8 cellular contexts compared by ENCODE assay signal in genomic region chr19:38417544-38418506, GRCh38. TPM values are rescaled to one million over a fixed set of nuclear protein-coding genes. Genes with fewer than 3 reads are reported as not detected.
DNase-seq lines count a peak whose midpoint lies in the region; ATAC-seq and TF ChIP-seq lines count a peak whose summit lies in the region.

No MANE protein-coding gene starts in this region.

- no peaks in the 10 kb centered on the region for H3K36me3 ChIP-seq in trophoblast cell (ENCODE audit: control insufficient read depth in 1 of 2, insufficient read depth in 2 of 2, low read length in 2 of 2)

- no peak overlapping the region for H3K18ac ChIP-seq in trophoblast cell (ENCODE audit: low read length)

- H4K91ac ChIP-seq in trophoblast cell (ENCODE audit: low read depth, low read length), result no peak overlapping the region

- H3K27me3 Mint-ChIP-seq in glutamatergic neuron (ENCODE audit: unreplicated experiment), result peaks cover 1% of the 10 kb centered on the region

- peaks cover 0 to 11% of the 10 kb centered on the region in 2 experiments for H3K4me1 ChIP-seq in trophoblast cell (ENCODE audit: control insufficient read depth in 1 of 2, insufficient read depth in 2 of 2, low read length in 2 of 2)

- no peaks in the 10 kb centered on the region for H3K27me3 ChIP-seq in trophoblast cell (ENCODE audit: insufficient read depth, low read length)

- peak overlapping the region; percentile 24 for H2AFZ ChIP-seq in trophoblast cell (ENCODE audit: insufficient read depth, low read length, poor library complexity)

- TF ChIP-seq CTCF in GM10266 (IDR thresholded peaks at IDR 0.05; ENCODE audit: control insufficient read depth, insufficient read depth, low read depth, missing control alignments) (no peak), glutamatergic neuron (IDR thresholded peaks at IDR 0.05; ENCODE audit: partially characterized antibody, unreplicated experiment) (no peak)

- H3K4ac ChIP-seq in trophoblast cell (ENCODE audit: low read depth, low read length), result no peak overlapping the region

- no peak overlapping the region for H2BK12ac ChIP-seq in trophoblast cell (ENCODE audit: low read length)

- H4K12ac ChIP-seq in trophoblast cell (ENCODE audit: low read depth, low read length), result no peak overlapping the region

- H3K36me3 Mint-ChIP-seq in glutamatergic neuron (ENCODE audit: unreplicated experiment), result no peaks in the 10 kb centered on the region

- H3K79me2 ChIP-seq in trophoblast cell (ENCODE audit: control insufficient read depth, insufficient read depth, low read length, poor library complexity), result no peaks in the 10 kb centered on the region

- H2BK120ac ChIP-seq in trophoblast cell (ENCODE audit: insufficient read depth, low read length, poor library complexity), result no peak overlapping the region

- H3K23ac ChIP-seq in trophoblast cell (ENCODE audit: low read length), result no peak overlapping the region

- H3K4me2 ChIP-seq in trophoblast cell (ENCODE audit: low read length), result peak overlapping the region; percentile 48

- H3K9ac ChIP-seq in trophoblast cell (ENCODE audit: low read length), result no peak overlapping the region

- H3K4me1 Mint-ChIP-seq in glutamatergic neuron (ENCODE audit: low read depth, unreplicated experiment), result peaks cover 13% of the 10 kb centered on the region

- peak overlapping the region; percentile 11 for H3K27ac Mint-ChIP-seq in glutamatergic neuron (ENCODE audit: unreplicated experiment)

- ATAC-seq in GM18505 (IDR thresholded peaks at IDR 0.05; ENCODE audit: unreplicated experiment), result no peak
- ATAC-seq in HG03571 (IDR thresholded peaks at IDR 0.05; ENCODE audit: unreplicated experiment), result no peak

- peak overlapping the region; percentile 21 for H3K4me3 ChIP-seq in trophoblast cell (ENCODE audit: low read depth, low read length)

- peak; percentile 49 for DNase-seq in GM10266 (ENCODE audit: extremely low spot score)
- DNase-seq in NCI-H345 treated with DMSO at 0.1 percent for 48 hours (lab: John Stamatoyannopoulos, UW; ENCODE audit: unreplicated experiment), result peak; percentile 54
- DNase-seq in activated CD8-positive, alpha-beta memory T cell treated with anti-CD3 and anti-CD28 coated beads, Interleukin-2, amount 50 U/mL, for 4 hours, result peak; percentile 50
- peak; percentile 74 for DNase-seq in glutamatergic neuron
- DNase-seq in trophoblast cell, result peak in 1 of 2 donors; percentile 53
- DNase-seq in SHP77 (lab: John Stamatoyannopoulos, UW), result no peak

- no peak overlapping the region for H2BK5ac ChIP-seq in trophoblast cell (ENCODE audit: low read depth, low read length, poor library complexity)

- no peak for TF ChIP-seq POLR2A in GM18505 (IDR thresholded peaks at IDR 0.05; ENCODE audit: borderline replicate concordance, extremely low read depth, insufficient read depth, insufficient read length)

- no peak overlapping the region for H3K27ac ChIP-seq in trophoblast cell (ENCODE audit: low read depth, low read length)

- peak overlapping the region; percentile 83 for H3K4me3 Mint-ChIP-seq in glutamatergic neuron (ENCODE audit: unreplicated experiment)

- H4K8ac ChIP-seq in trophoblast cell (ENCODE audit: low read depth, low read length), result no peak overlapping the region

- H3K9me3 ChIP-seq in trophoblast cell (ENCODE audit: insufficient read depth, low read depth, low read length), result peaks cover 8% of the 10 kb centered on the region

- H3K9me3 Mint-ChIP-seq in glutamatergic neuron (ENCODE audit: unreplicated experiment), result no peaks in the 10 kb centered on the region

- no peaks in the 10 kb centered on the region for H3K79me1 ChIP-seq in trophoblast cell (ENCODE audit: low read length)

- H3K14ac ChIP-seq in trophoblast cell (ENCODE audit: low read length), result no peak overlapping the region

- no peak overlapping the region for H2AK5ac ChIP-seq in trophoblast cell (ENCODE audit: low read length)

- WGBS in trophoblast cell (ENCODE audit: extremely low coverage, insufficient coverage, insufficient read length), result no CpG with 5 or more reads among the region's 49 CpGs

RNA-seq across cellular contexts. Expression of gene RASGRP4, which starts 8.2 kb away (rescaled TPM):
- not detected for total RNA-seq in glutamatergic neuron (ENCODE audit: unreplicated experiment)
- 0.03 TPM in 1 of 2 replicates, not detected in the other for polyA plus RNA-seq in trophoblast cell (2013)

RNA-seq across cellular contexts. Expression of gene FAM98C, which starts 14.9 kb away (rescaled TPM):
- total RNA-seq in glutamatergic neuron (ENCODE audit: unreplicated experiment), result 5.8 TPM
- polyA plus RNA-seq in trophoblast cell (2013), result 3.6 and 4.1 TPM in 2 replicates

RNA-seq across cellular contexts. Expression of gene RYR1, which starts 15.7 kb away (rescaled TPM):
- total RNA-seq in glutamatergic neuron (ENCODE audit: unreplicated experiment), result 117 TPM
- 0.10 TPM in 2 replicates for polyA plus RNA-seq in trophoblast cell (2013)

RNA-seq across cellular contexts. Expression of gene SPRED3, which starts 29.3 kb away (rescaled TPM):
- total RNA-seq in glutamatergic neuron (ENCODE audit: unreplicated experiment), result 8.7 TPM
- polyA plus RNA-seq in trophoblast cell (2013), result 2.3 and 2.5 TPM in 2 replicates

RNA-seq across cellular contexts. Expression of gene GGN, which starts 30.0 kb away (rescaled TPM):
- total RNA-seq in glutamatergic neuron (ENCODE audit: unreplicated experiment), result 2.0 TPM
- polyA plus RNA-seq in trophoblast cell (2013), result 0.21 and 0.31 TPM in 2 replicates

Comparison
In these comparisons a context has a peak if more than half of its experiments do, and no peak if none do; other contexts are left out.
1. DNase-seq: peak in GM10266 (single experiment), NCI-H345 treated with DMSO at 0.1 percent for 48 hours (single experiment), activated CD8-positive, alpha-beta memory T cell treated with anti-CD3 and anti-CD28 coated beads, Interleukin-2, amount 50 U/mL, for 4 hours (single experiment) and glutamatergic neuron (single experiment); none in SHP77 (0 of 2).